Comparison of ENCODE assay signal across 9 cellular contexts in the genomic region with DNA sequence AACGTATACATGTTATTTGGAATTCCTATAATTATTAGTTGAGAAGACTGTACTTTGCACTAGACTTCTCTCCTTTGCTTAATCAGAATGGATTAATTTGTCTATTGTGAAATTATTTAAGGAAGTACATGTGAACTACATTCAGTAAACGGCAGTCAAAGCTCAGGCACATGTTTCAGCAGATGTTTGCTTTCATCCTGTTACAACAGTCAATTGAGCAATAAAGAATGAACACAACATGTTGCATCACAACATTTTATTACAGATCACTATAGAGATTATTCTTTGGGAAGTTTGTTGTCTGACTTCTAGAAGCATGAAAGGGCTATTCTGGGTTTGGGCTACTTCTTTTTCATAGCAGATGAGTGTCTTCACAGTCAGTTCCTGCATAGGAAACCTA. TPM values are rescaled to one million over a fixed set of nuclear protein-coding genes. Genes with fewer than 3 reads are reported as not detected.
A peak's percentile ranks its signal among the peaks of the same experiment; 100 is the strongest.
DNase-seq lines count a peak whose midpoint lies in the region; ATAC-seq, FAIRE-seq and TF ChIP-seq lines count a peak whose summit lies in the region.
"Had no signal": no experiment of that assay in that cellular context is flagged by ENCODE, and none has a peak within 500 bp of the region (broad histone marks: within the 10 kb centered on the region; RNA-seq: fewer than 3 reads in every experiment).

No MANE protein-coding gene starts in this region.

- CTCF ChIA-PET in A549 (lab: Yijun Ruan, JAX) (interaction anchor here (0.6 to 1.4 kb wide), 4 partner anchors 10 to 234 kb away, joined by 3 read pairs; no protein-coding TSS in a partner anchor), WTC11 (lab: Charles Lee) (interaction anchor here (0.7 kb wide), 1 partner anchor 33 kb away, joined by 5 read pairs; no protein-coding TSS in a partner anchor)

- H3K9me3 ChIP-seq in A549, result no peaks in the 10 kb centered on the region

- H3K4me2 ChIP-seq in A549, result peak overlapping the region; percentile 31

- H3K36me3 Mint-ChIP-seq in HFFc6 (ENCODE audit: low read depth) (no peaks in the 10 kb centered on the region), WTC11 (no peaks in the 10 kb centered on the region), immature natural killer cell (peaks cover 0 to 9% (median 3%) of the 10 kb centered on the region in 3 donors)

- TF ChIP-seq EP300 in A549 (IDR thresholded peaks at IDR 0.05), result peak; percentile 24 to 35; a peak in 1 of 5 replicates

- POLR2A ChIA-PET in A549 (lab: Yijun Ruan, JAX), result no interaction called here
- POLR2A ChIA-PET in WTC11 (lab: Charles Lee), result no interaction called here

- TF ChIP-seq POLR2A in A549 (IDR thresholded peaks at IDR 0.05; ENCODE audit: low read length), result no peak

- H3K4me3 Mint-ChIP-seq in HFFc6 (no peak overlapping the region), WTC11 (no peak overlapping the region), immature natural killer cell (peak overlapping the region in 4 of 5 donors; percentile 2 to 57 (median 40))

- DNase-seq in A549 (ENCODE audit: low read depth in 1 of 2, low spot score in 1 of 2) (peak in 1 of 2 experiments; percentile 53), HFFc6 (peak; percentile 38), WTC11 (ENCODE audit: low spot score) (no peak), immature natural killer cell (no peak), DMS 273 (lab: John Stamatoyannopoulos, UW; ENCODE audit: unreplicated experiment) (no peak), NCI-H526 treated with DMSO at 0.1 percent for 48 hours (lab: John Stamatoyannopoulos, UW) (no peak), NCI-H345 treated with DMSO at 0.1 percent for 48 hours (lab: John Stamatoyannopoulos, UW; ENCODE audit: unreplicated experiment) (no peak)
- DNase-seq: DMS79 had no signal

- peaks cover 25% of the 10 kb centered on the region for H3K4me1 Mint-ChIP-seq in HFFc6 (ENCODE audit: low read depth)
- peaks cover 10% of the 10 kb centered on the region for H3K4me1 Mint-ChIP-seq in WTC11
- H3K4me1 Mint-ChIP-seq in immature natural killer cell, result peaks cover 73 to 88% of the 10 kb centered on the region in 2 donors

- ATAC-seq in A549, result peak in 1 of 2 experiments; percentile 65; a peak in 1 of 6 replicates
- ATAC-seq in WTC11, result no peak
- ATAC-seq in GM18868 (IDR thresholded peaks at IDR 0.05; ENCODE audit: unreplicated experiment), result no peak

- WGBS in A549 (ENCODE audit: missing lambda C conversion rate), result 36% methylated on average over 2 of the region's 2 CpGs

- H3K27me3 Mint-ChIP-seq in HFFc6 (ENCODE audit: insufficient read depth) (no peaks in the 10 kb centered on the region), WTC11 (ENCODE audit: low read depth) (no peaks in the 10 kb centered on the region), immature natural killer cell (ENCODE audit: low read depth in 3 of 3) (peaks cover 0 to 3% (median 3%) of the 10 kb centered on the region in 3 donors)

- peaks cover 30% of the 10 kb centered on the region; the same call in 2 of the 3 replicates for H3K4me1 ChIP-seq in A549

- H3K27ac Mint-ChIP-seq in HFFc6 (no peak overlapping the region), WTC11 (no peak overlapping the region), immature natural killer cell (peak overlapping the region; percentile 44 to 83 (median 78))

- H3K9me3 Mint-ChIP-seq in HFFc6 (no peaks in the 10 kb centered on the region), WTC11 (no peaks in the 10 kb centered on the region), immature natural killer cell (no peaks in the 10 kb centered on the region)

- peak overlapping the region; percentile 24 to 60; a peak in 4 of 6 replicates for H3K27ac ChIP-seq in A549

- H3K4me3 ChIP-seq in A549, result no peak overlapping the region

- TF ChIP-seq RAD21 in A549 (conservative IDR thresholded peaks at IDR 0.05 in 1 of 2, IDR thresholded peaks at IDR 0.05 in 1 of 2), result no peak

- no peak for FAIRE-seq in A549 (lab: Jason Lieb, UNC)

- TF ChIP-seq CTCF in A549 (IDR thresholded peaks at IDR 0.05), result no peak
- no peak for TF ChIP-seq CTCF in HFFc6 (IDR thresholded peaks at IDR 0.05)
- no peak for TF ChIP-seq CTCF in WTC11 (IDR thresholded peaks at IDR 0.05)

TF ChIP-seq in A549, 52 proteins besides CTCF, POLR2A, EP300 and RAD21:
- TF ChIP-seq, protein P1, sequence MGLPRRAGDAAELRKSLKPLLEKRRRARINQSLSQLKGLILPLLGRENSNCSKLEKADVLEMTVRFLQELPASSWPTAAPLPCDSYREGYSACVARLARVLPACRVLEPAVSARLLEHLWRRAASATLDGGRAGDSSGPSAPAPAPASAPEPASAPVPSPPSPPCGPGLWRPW (IDR thresholded peaks at IDR 0.05), result peak; percentile 99
- TF ChIP-seq MYC (IDR thresholded peaks at IDR 0.05; ENCODE audit: borderline replicate concordance, low read length) (peak; percentile 49; the same call in 1 of the 2 replicates), JUN (IDR thresholded peaks at IDR 0.05) (peak; percentile 24 to 52; a peak in 1 of 5 replicates), HOXB5 (CRISPR knock-in tag; IDR thresholded peaks at IDR 0.05) (no peak), FOSL2 (IDR thresholded peaks at IDR 0.05) (no peak), FOSL2 (CRISPR knock-in tag; IDR thresholded peaks at IDR 0.05) (peak; percentile 8; the same call in 1 of the 2 replicates), JUNB (IDR thresholded peaks at IDR 0.05) (peak; percentile 27; the same call in 1 of the 2 replicates), GATA3 (IDR thresholded peaks at IDR 0.05; ENCODE audit: borderline replicate concordance) (0 out of 2 replicates have a peak, but pooled peaks have one; percentile 47), CEBPB (IDR thresholded peaks at IDR 0.05) (peak; percentile 79 to 99)
- TF ChIP-seq, protein P2, sequence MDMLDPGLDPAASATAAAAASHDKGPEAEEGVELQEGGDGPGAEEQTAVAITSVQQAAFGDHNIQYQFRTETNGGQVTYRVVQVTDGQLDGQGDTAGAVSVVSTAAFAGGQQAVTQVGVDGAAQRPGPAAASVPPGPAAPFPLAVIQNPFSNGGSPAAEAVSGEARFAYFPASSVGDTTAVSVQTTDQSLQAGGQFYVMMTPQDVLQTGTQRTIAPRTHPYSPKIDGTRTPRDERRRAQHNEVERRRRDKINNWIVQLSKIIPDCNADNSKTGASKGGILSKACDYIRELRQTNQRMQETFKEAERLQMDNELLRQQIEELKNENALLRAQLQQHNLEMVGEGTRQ (IDR thresholded peaks at IDR 0.05), result no peak
TF ChIP-seq in A549: peak in this region for 7.

TF ChIP-seq in WTC11, 78 proteins besides CTCF, POLR2A, EP300 and RAD21:
- TF ChIP-seq GABPB1 (CRISPR knock-in tag; IDR thresholded peaks at IDR 0.05), result peak; percentile 98
- TF ChIP-seq, protein P3, sequence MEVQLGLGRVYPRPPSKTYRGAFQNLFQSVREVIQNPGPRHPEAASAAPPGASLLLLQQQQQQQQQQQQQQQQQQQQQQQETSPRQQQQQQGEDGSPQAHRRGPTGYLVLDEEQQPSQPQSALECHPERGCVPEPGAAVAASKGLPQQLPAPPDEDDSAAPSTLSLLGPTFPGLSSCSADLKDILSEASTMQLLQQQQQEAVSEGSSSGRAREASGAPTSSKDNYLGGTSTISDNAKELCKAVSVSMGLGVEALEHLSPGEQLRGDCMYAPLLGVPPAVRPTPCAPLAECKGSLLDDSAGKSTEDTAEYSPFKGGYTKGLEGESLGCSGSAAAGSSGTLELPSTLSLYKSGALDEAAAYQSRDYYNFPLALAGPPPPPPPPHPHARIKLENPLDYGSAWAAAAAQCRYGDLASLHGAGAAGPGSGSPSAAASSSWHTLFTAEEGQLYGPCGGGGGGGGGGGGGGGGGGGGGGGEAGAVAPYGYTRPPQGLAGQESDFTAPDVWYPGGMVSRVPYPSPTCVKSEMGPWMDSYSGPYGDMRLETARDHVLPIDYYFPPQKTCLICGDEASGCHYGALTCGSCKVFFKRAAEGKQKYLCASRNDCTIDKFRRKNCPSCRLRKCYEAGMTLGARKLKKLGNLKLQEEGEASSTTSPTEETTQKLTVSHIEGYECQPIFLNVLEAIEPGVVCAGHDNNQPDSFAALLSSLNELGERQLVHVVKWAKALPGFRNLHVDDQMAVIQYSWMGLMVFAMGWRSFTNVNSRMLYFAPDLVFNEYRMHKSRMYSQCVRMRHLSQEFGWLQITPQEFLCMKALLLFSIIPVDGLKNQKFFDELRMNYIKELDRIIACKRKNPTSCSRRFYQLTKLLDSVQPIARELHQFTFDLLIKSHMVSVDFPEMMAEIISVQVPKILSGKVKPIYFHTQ (CRISPR knock-in tag; IDR thresholded peaks at IDR 0.05), result no peak
TF ChIP-seq in WTC11: peak in this region for 1.

RNA-seq across cellular contexts. Expression of a gene that starts 39.2 kb away (rescaled TPM):
- polyA plus RNA-seq in A549 (2011; rRNA removed), result 13.8 and 17.0 TPM in 2 replicates
- 4.6 and 4.8 TPM in 2 replicates for polyA plus RNA-seq in A549 (2012; cell fraction: cytosol; rRNA removed)
- polyA plus RNA-seq in A549 (2012; cell fraction: nucleus; rRNA removed), result 1.5 and 2.5 TPM in 2 replicates
- polyA plus RNA-seq in A549 (2017; fragmentation: RNase III; extraction: RNeasy Plus Mini Kit Qiagen cat#74134 plus additional on column Dnase treatment), result 7.8 to 10.0 TPM (median 8.1 TPM) in 3 replicates
- polyA minus RNA-seq in A549 (2011; rRNA and poly(A)+ RNA removed), result 4.4 and 4.8 TPM in 2 replicates
- total RNA-seq in HFFc6 (2021; fragmentation: NEBNext Ultra II Directional; extraction: Animal tissue kit (Norgen Biotek cat#: 25700)), result 10 to 100 TPM in 4 of 6 experiments, 1 to 10 TPM in 2; 6.9 to 13.7 (median 13.0) TPM
- 4.7 to 8.0 TPM (median 7.3 TPM) in 3 replicates for total RNA-seq in WTC11 (2021)
- polyA plus RNA-seq in immature natural killer cell, result 100 to 1,000 TPM in 2 of 3 donors, 10 to 100 TPM in 1; 99.6 to 157 (median 150) TPM

RNA-seq across cellular contexts. Expression of a gene that starts 53.7 kb away (rescaled TPM):
- 171 and 257 TPM in 2 replicates for polyA plus RNA-seq in A549 (2011; rRNA removed)
- polyA plus RNA-seq in A549 (2012; cell fraction: cytosol; rRNA removed), result 31.3 and 35.4 TPM in 2 replicates
- 6.9 and 14.2 TPM in 2 replicates for polyA plus RNA-seq in A549 (2012; cell fraction: nucleus; rRNA removed)
- polyA plus RNA-seq in A549 (2017; fragmentation: RNase III; extraction: RNeasy Plus Mini Kit Qiagen cat#74134 plus additional on column Dnase treatment), result 103 to 121 TPM (median 104 TPM) in 3 replicates
- 44.4 and 46.1 TPM in 2 replicates for polyA minus RNA-seq in A549 (2011; rRNA and poly(A)+ RNA removed)
- total RNA-seq in HFFc6 (2021; fragmentation: NEBNext Ultra II Directional; extraction: Animal tissue kit (Norgen Biotek cat#: 25700)), result 10 to 100 TPM; 51.8 to 58.1 (median 55.4) TPM
- 91.9 to 115 TPM (median 95.7 TPM) in 3 replicates for total RNA-seq in WTC11 (2021)
- 100 to 1,000 TPM in 2 of 3 donors, 10 to 100 TPM in 1; 76.2 to 123 (median 105) TPM for polyA plus RNA-seq in immature natural killer cell

Comparison
In these comparisons a context has a peak if more than half of its experiments do, and no peak if none do; other contexts are left out.
1. H3K27ac Mint-ChIP-seq: peak in immature natural killer cell (6 of 6); none in HFFc6 (single experiment) and WTC11 (single experiment).
2. H3K4me3 Mint-ChIP-seq: peak in immature natural killer cell (4 of 5); none in HFFc6 (single experiment) and WTC11 (single experiment).